ENCODE assay signal across 8 cellular contexts in genomic region chr12:65740873-65741600, GRCh38.
DNase-seq lines count a peak whose midpoint lies in the region; ATAC-seq and TF ChIP-seq lines count a peak whose summit lies in the region.

No MANE protein-coding gene starts in this region.

- peak overlapping the region; percentile 73 for H3K4me3 Mint-ChIP-seq in T-helper 17 cell
- H3K4me3 Mint-ChIP-seq in brain = peak overlapping the region; percentile 70 to 96 (median 84)

- H3K4me1 Mint-ChIP-seq in T-helper 17 cell (peaks cover 4% of the 10 kb centered on the region), brain (peaks cover 17% of the 10 kb centered on the region)

- H3K9ac ChIP-seq in iPS-15b (ENCODE audit: low read depth, low read length) = peak overlapping the region; percentile 65

- H3K27me3 Mint-ChIP-seq in T-helper 17 cell (peaks cover 21% of the 10 kb centered on the region), brain (peaks cover 39% of the 10 kb centered on the region)

- ATAC-seq in GM18511 (IDR thresholded peaks at IDR 0.05; ENCODE audit: unreplicated experiment) (peak; percentile 65), HG03520 (IDR thresholded peaks at IDR 0.05; ENCODE audit: unreplicated experiment) (peak; percentile 70), T-helper 17 cell (peak; percentile 63)

- no peaks in the 10 kb centered on the region for H3K36me3 Mint-ChIP-seq in T-helper 17 cell (ENCODE audit: low read depth)
- no peaks in the 10 kb centered on the region for H3K36me3 Mint-ChIP-seq in brain

- H3K4me1 ChIP-seq in iPS-15b (ENCODE audit: control insufficient read depth, insufficient read depth, low read length) = peaks cover 6% of the 10 kb centered on the region

- DNase-seq in T-helper 17 cell (no peak), skeletal muscle cell (ENCODE audit: low read depth) (peak; percentile 56), AML-193 (lab: John Stamatoyannopoulos, UW) (no peak)
- DNase-seq in NK-92 treated with Interleukin-12 subunit alpha and Interleukin-12 subunit beta, amount 100 ng/mL, for 24 hours (lab: John Stamatoyannopoulos, UW) = no peak

- H3K4me3 ChIP-seq in iPS-15b (ENCODE audit: low read depth, low read length) (peak overlapping the region; percentile 87), skeletal muscle cell (ENCODE audit: low read depth, low read length) (peak overlapping the region; percentile 77)

- H3K36me3 ChIP-seq in iPS-15b (ENCODE audit: control insufficient read depth, insufficient read depth, low read length) = no peaks in the 10 kb centered on the region

- H3K9me3 ChIP-seq in T-helper 17 cell (ENCODE audit: control insufficient read depth, low read length, poor library complexity, severe bottlenecking) (no peaks in the 10 kb centered on the region), iPS-15b (ENCODE audit: control insufficient read depth, insufficient read depth, low read length) (no peaks in the 10 kb centered on the region)

- peaks cover 11% of the 10 kb centered on the region for H3K27me3 ChIP-seq in iPS-15b (ENCODE audit: control insufficient read depth, insufficient read depth, low read length)

- H3K27ac Mint-ChIP-seq in T-helper 17 cell = no peak overlapping the region
- H3K27ac Mint-ChIP-seq in brain = peak overlapping the region in 4 of 5 experiments; percentile 4 to 79 (median 58)

- no peak for TF ChIP-seq CTCF in brain (conservative IDR thresholded peaks at IDR 0.05)

- H3K9me3 Mint-ChIP-seq in brain = peaks cover 0 to 12% (median 0%) of the 10 kb centered on the region in 5 experiments
